Comparison of ENCODE assay signal across 9 cellular contexts in the genomic region with DNA sequence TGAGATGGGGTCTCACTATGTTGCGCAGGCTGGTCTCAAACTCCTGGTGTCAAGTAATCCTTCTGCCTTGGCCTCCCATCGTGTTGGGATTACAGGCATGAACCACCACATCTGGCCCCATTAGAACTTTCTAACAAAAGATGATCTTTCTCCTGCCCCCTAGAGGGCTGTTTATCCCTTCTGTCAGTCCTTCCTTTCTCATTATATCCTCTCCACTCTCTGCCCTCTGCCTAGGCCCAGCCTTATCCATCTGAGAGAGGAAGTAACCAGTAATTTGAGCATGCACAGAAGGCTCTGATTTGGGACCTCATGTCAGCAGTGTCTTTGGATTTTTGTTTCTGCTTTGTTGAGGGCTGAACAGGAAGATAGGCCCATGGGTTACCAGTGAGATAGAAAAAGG. TPM values are rescaled to one million over a fixed set of nuclear protein-coding genes. Genes with fewer than 3 reads are reported as not detected.
DNase-seq lines count a peak whose midpoint lies in the region; ATAC-seq and TF ChIP-seq lines count a peak whose summit lies in the region.
"Had no signal": no experiment of that assay in that cellular context is flagged by ENCODE, and none has a peak within 500 bp of the region (broad histone marks: within the 10 kb centered on the region; RNA-seq: fewer than 3 reads in every experiment).

No MANE protein-coding gene starts in this region.

- no peak overlapping the region for H3K4me3 Mint-ChIP-seq in MCF 10A (ENCODE audit: unreplicated experiment)
- H3K4me3 Mint-ChIP-seq: T-helper 1 cell treated with Interleukin-12 subunit alpha and Interleukin-12 subunit beta and Interleukin-4 antibody, amounts not matched to agents 30 μg/mL and 1 μg/mL, for 36 hours had no signal

- POLR2A ChIA-PET in MCF 10A (lab: Yijun Ruan, JAX), result no interaction called here

- peaks cover 7% of the 10 kb centered on the region for H3K27me3 Mint-ChIP-seq in MCF 10A (ENCODE audit: insufficient read depth, unreplicated experiment)

- H3K36me3 ChIP-seq in breast epithelium (no peaks in the 10 kb centered on the region), upper lobe of right lung (no peaks in the 10 kb centered on the region)

- TF ChIP-seq CTCF in MCF 10A (IDR thresholded peaks at IDR 0.05; ENCODE audit: unreplicated experiment) (peak; percentile 26), breast epithelium (IDR thresholded peaks at IDR 0.05) (no peak), upper lobe of right lung (IDR thresholded peaks at IDR 0.05) (peak; percentile 20)

- no peak for TF ChIP-seq POLR2A in breast epithelium (IDR thresholded peaks at IDR 0.05)

- no peaks in the 10 kb centered on the region for H3K9me3 Mint-ChIP-seq in MCF 10A (ENCODE audit: unreplicated experiment)

- no peaks in the 10 kb centered on the region for H3K36me3 Mint-ChIP-seq in MCF 10A (ENCODE audit: insufficient read depth, unreplicated experiment)

- CTCF ChIA-PET in MCF 10A (lab: Yijun Ruan, JAX), result interaction anchor here (0.5 to 1.5 kb wide), 4 partner anchors 27 to 43 kb away, joined by 3 read pairs; no protein-coding TSS in a partner anchor

- intact Hi-C loops in MCF 10A (cut with micrococcal nuclease) (no loop called here), breast epithelium (cut with DNase I; ENCODE audit: low total_unique reads) (no loop called here), upper lobe of right lung (cut with DNase I) (no loop called here)

- H3K27me3 ChIP-seq in breast epithelium, result no peaks in the 10 kb centered on the region
- H3K27me3 ChIP-seq in upper lobe of right lung, result no peaks in the 10 kb centered on the region

- no peaks in the 10 kb centered on the region for H3K4me1 Mint-ChIP-seq in MCF 10A (ENCODE audit: insufficient read depth, unreplicated experiment)

- no peaks in the 10 kb centered on the region for H3K9me3 ChIP-seq in breast epithelium
- H3K9me3 ChIP-seq in upper lobe of right lung, result no peaks in the 10 kb centered on the region

- H3K4me3 ChIP-seq in breast epithelium, result no peak overlapping the region
- H3K4me3 ChIP-seq in upper lobe of right lung, result no peak overlapping the region

- peak; percentile 66 for ATAC-seq in upper lobe of right lung
- no peak for ATAC-seq in GM18909 (IDR thresholded peaks at IDR 0.05; ENCODE audit: poor library complexity, unreplicated experiment)
- no peak for ATAC-seq in GM19452 (IDR thresholded peaks at IDR 0.05; ENCODE audit: unreplicated experiment)

- H3K27ac ChIP-seq in breast epithelium (no peak overlapping the region), upper lobe of right lung (no peak overlapping the region)

- no TSS peak for BruUV-seq in MCF 10A (replicated peaks; lab: Mats Ljungman, UMichigan)

- H3K4me1 ChIP-seq in breast epithelium (no peaks in the 10 kb centered on the region), upper lobe of right lung (peaks cover under 1% of the 10 kb centered on the region)

- H3K27ac Mint-ChIP-seq in MCF 10A (ENCODE audit: low read depth, unreplicated experiment), result no peak overlapping the region
- H3K27ac Mint-ChIP-seq: T-helper 1 cell treated with Interleukin-12 subunit alpha and Interleukin-12 subunit beta and Interleukin-4 antibody, amounts not matched to agents 30 μg/mL and 1 μg/mL, for 36 hours had no signal

- DNase-seq in MCF 10A (ENCODE audit: unreplicated experiment) (peak; percentile 35), breast epithelium (ENCODE audit: low spot score in 2 of 2) (no peak), NCI-H524 (lab: John Stamatoyannopoulos, UW) (peak; percentile 23 to 74), dermis blood vessel endothelial cell (peak; percentile 35), upper lobe of right lung (no peak)
- DNase-seq in stimulated activated CD8-positive, alpha-beta memory T cell treated with anti-CD3 and anti-CD28 coated beads, Interleukin-4, amount 100 ng/mL, for 48 hours, result no peak

RNA-seq across cellular contexts. Expression of gene DHX40, which starts 4.4 kb away (rescaled TPM):
- 21.4 and 23.3 TPM in 2 replicates for total RNA-seq in MCF 10A (2022)
- 10 to 100 TPM; 48.5 to 60.9 (median 56.3) TPM for total RNA-seq in breast epithelium
- 70.5 and 71.3 TPM in 2 replicates for total RNA-seq in dermis blood vessel endothelial cell
- total RNA-seq in upper lobe of right lung, result 25.0 TPM

RNA-seq across cellular contexts. Expression of gene CLTC, which starts 58.7 kb away (rescaled TPM):
- total RNA-seq in MCF 10A (2022) (240 and 288 TPM in 2 replicates), breast epithelium (100 to 1,000 TPM; 199 to 231 (median 213) TPM), dermis blood vessel endothelial cell (477 and 761 TPM in 2 replicates), upper lobe of right lung (210 TPM)

Comparison
In these comparisons a context has a peak if more than half of its experiments do, and no peak if none do; other contexts are left out.
1. DNase-seq: peak in MCF 10A (single experiment), NCI-H524 (2 of 2) and dermis blood vessel endothelial cell (single experiment); none in breast epithelium (0 of 2), upper lobe of right lung (single experiment) and stimulated activated CD8-positive, alpha-beta memory T cell treated with anti-CD3 and anti-CD28 coated beads, Interleukin-4, amount 100 ng/mL, for 48 hours (single experiment).
2. CTCF ChIP-seq: peak in MCF 10A (single experiment) and upper lobe of right lung (single experiment); none in breast epithelium (0 of 3).